Comparison of ENCODE assay signal across 14 cellular contexts in the genomic region with DNA sequence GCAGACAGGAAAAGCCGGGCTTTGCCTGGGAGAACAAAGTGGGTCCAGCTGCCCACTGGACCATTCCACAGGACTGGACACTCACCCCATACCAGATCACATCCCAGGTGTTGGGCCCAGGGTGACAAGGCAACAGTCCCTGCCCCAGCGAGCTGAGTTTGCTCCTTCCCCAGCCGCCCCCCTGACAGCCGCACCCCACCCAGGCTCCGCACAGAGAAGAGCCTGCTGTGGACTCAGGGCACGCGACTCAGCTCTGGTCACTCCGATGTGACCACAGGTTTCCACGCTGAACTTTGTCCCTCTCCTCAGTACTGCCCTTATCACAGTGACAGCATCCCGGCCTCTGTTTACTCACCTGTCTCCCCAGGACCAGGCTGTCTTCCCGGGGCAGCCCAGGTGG. TPM values are rescaled to one million over a fixed set of nuclear protein-coding genes. Genes with fewer than 3 reads are reported as not detected.
DNase-seq lines count a peak whose midpoint lies in the region; ATAC-seq and TF ChIP-seq lines count a peak whose summit lies in the region.
"Had no signal": no experiment of that assay in that cellular context is flagged by ENCODE, and none has a peak within 500 bp of the region (broad histone marks: within the 10 kb centered on the region; RNA-seq: fewer than 3 reads in every experiment).

No MANE protein-coding gene starts in this region.

- CTCF ChIA-PET in MCF 10A (lab: Yijun Ruan, JAX), result no interaction called here
- CTCF ChIA-PET in activated CD8-positive, alpha-beta T cell treated with anti-CD3 and anti-CD28 coated beads for 36 hours (lab: Charles Lee), result interaction anchor here (1.9 kb wide), 1 partner anchor 11 kb away, joined by 6 read pairs; no protein-coding TSS in a partner anchor

- H3K4me3 ChIP-seq in breast epithelium, result no peak overlapping the region
- peak overlapping the region in 1 of 4 donors; percentile 58 for H3K4me3 ChIP-seq in transverse colon
- H3K4me3 ChIP-seq: ovary, SJSA1 had no signal

- H3K9me3 Mint-ChIP-seq in MCF 10A (ENCODE audit: unreplicated experiment) (no peaks in the 10 kb centered on the region), memory B cell (no peaks in the 10 kb centered on the region)
- no peaks in the 10 kb centered on the region for H3K9me3 Mint-ChIP-seq in activated CD8-positive, alpha-beta T cell treated with anti-CD3 and anti-CD28 coated beads for 36 hours

- TF ChIP-seq POLR2A in breast epithelium (IDR thresholded peaks at IDR 0.05) (no peak), transverse colon (IDR thresholded peaks at IDR 0.05) (no peak)

- WGBS in transverse colon (ENCODE audit: low coverage in 1 of 2), 2 donors, result 46% methylated on average over 11 of the region's 11 CpGs; no CpG with 5 or more reads in 1 of the 2 donors

- H3K27ac ChIP-seq in breast epithelium, result no peak overlapping the region
- H3K27ac ChIP-seq in transverse colon, result no peak overlapping the region
- H3K27ac ChIP-seq: ovary, SJSA1 had no signal

- H3K4me1 ChIP-seq in breast epithelium (no peaks in the 10 kb centered on the region), transverse colon (peaks cover 0 to 14% (median 6%) of the 10 kb centered on the region in 4 donors)

- peak overlapping the region; percentile 16 for H3K4me3 Mint-ChIP-seq in MCF 10A (ENCODE audit: unreplicated experiment)
- peak overlapping the region; percentile 22 for H3K4me3 Mint-ChIP-seq in activated CD8-positive, alpha-beta T cell treated with anti-CD3 and anti-CD28 coated beads for 36 hours
- peak overlapping the region; percentile 74 for H3K4me3 Mint-ChIP-seq in memory B cell

- H3K27ac Mint-ChIP-seq in MCF 10A (ENCODE audit: low read depth, unreplicated experiment) (no peak overlapping the region), memory B cell (no peak overlapping the region)
- no peak overlapping the region for H3K27ac Mint-ChIP-seq in activated CD8-positive, alpha-beta T cell treated with anti-CD3 and anti-CD28 coated beads for 36 hours

- no peak for ATAC-seq in activated CD8-positive, alpha-beta T cell treated with anti-CD3 and anti-CD28 coated beads for 36 hours
- ATAC-seq in memory B cell (ENCODE audit: low read depth) (no peak), HG03354 (IDR thresholded peaks at IDR 0.05; ENCODE audit: poor library complexity, severe bottlenecking, unreplicated experiment) (no peak)

- H3K27me3 Mint-ChIP-seq in MCF 10A (ENCODE audit: insufficient read depth, unreplicated experiment) (no peaks in the 10 kb centered on the region), memory B cell (no peaks in the 10 kb centered on the region)
- peaks cover 32% of the 10 kb centered on the region for H3K27me3 Mint-ChIP-seq in activated CD8-positive, alpha-beta T cell treated with anti-CD3 and anti-CD28 coated beads for 36 hours

- H3K4me1 Mint-ChIP-seq in MCF 10A (ENCODE audit: insufficient read depth, unreplicated experiment) (peaks cover 8% of the 10 kb centered on the region), memory B cell (peaks cover 16% of the 10 kb centered on the region)
- no peaks in the 10 kb centered on the region for H3K4me1 Mint-ChIP-seq in activated CD8-positive, alpha-beta T cell treated with anti-CD3 and anti-CD28 coated beads for 36 hours (ENCODE audit: low read depth)

- H3K36me3 ChIP-seq in breast epithelium (no peaks in the 10 kb centered on the region), transverse colon (no peaks in the 10 kb centered on the region)
- H3K36me3 ChIP-seq: ovary, SJSA1 had no signal

- TF ChIP-seq EP300 in transverse colon (IDR thresholded peaks at IDR 0.05; ENCODE audit: low read depth), result no peak

- DNase-seq in MCF 10A (ENCODE audit: unreplicated experiment) (no peak), breast epithelium (ENCODE audit: low spot score in 2 of 2) (no peak), memory B cell (ENCODE audit: low spot score in 2 of 2) (no peak), transverse colon (peak; percentile 34), NCI-H524 (lab: John Stamatoyannopoulos, UW) (no peak), T-helper 9 cell (no peak)
- DNase-seq in activated CD8-positive, alpha-beta T cell treated with anti-CD3 and anti-CD28 coated beads for 36 hours, result no peak
- DNase-seq: activated CD4-positive, CD25-positive, alpha-beta regulatory T cell treated with anti-CD3 and anti-CD28 coated beads, Interleukin-2, amount 50 U/mL, for 72 hours; amniotic stem cell; foreskin melanocyte; NCI-H1436 treated with DMSO at 0.1 percent for 48 hours had no signal

- TF ChIP-seq CTCF in MCF 10A (IDR thresholded peaks at IDR 0.05; ENCODE audit: unreplicated experiment) (no peak), breast epithelium (IDR thresholded peaks at IDR 0.05) (no peak), transverse colon (IDR thresholded peaks at IDR 0.05) (no peak)
- TF ChIP-seq CTCF in activated CD8-positive, alpha-beta T cell treated with anti-CD3 and anti-CD28 coated beads for 36 hours (IDR thresholded peaks at IDR 0.05), result no peak

- H3K27me3 ChIP-seq in breast epithelium (peaks cover 0 to 11% of the 10 kb centered on the region in 2 donors), transverse colon (peaks cover 29% of the 10 kb centered on the region)
- H3K27me3 ChIP-seq: ovary had no signal

- no TSS peak for BruUV-seq in MCF 10A (replicated peaks; lab: Mats Ljungman, UMichigan)

- intact Hi-C loops in MCF 10A (cut with micrococcal nuclease) (no loop called here), breast epithelium (cut with DNase I; ENCODE audit: low total_unique reads) (no loop called here), transverse colon (cut with DNase I; ENCODE audit: low total_unique reads) (no loop called here)
- intact Hi-C loops in activated CD8-positive, alpha-beta T cell treated with anti-CD3 and anti-CD28 coated beads for 36 hours (cut with micrococcal nuclease), result no loop called here

- H3K9me3 ChIP-seq in breast epithelium, result no peaks in the 10 kb centered on the region
- H3K9me3 ChIP-seq in transverse colon, result no peaks in the 10 kb centered on the region
- H3K9me3 ChIP-seq: ovary, SJSA1 had no signal

- H3K36me3 Mint-ChIP-seq in MCF 10A (ENCODE audit: insufficient read depth, unreplicated experiment) (no peaks in the 10 kb centered on the region), memory B cell (no peaks in the 10 kb centered on the region)
- no peaks in the 10 kb centered on the region for H3K36me3 Mint-ChIP-seq in activated CD8-positive, alpha-beta T cell treated with anti-CD3 and anti-CD28 coated beads for 36 hours (ENCODE audit: low read depth)

- POLR2A ChIA-PET in MCF 10A (lab: Yijun Ruan, JAX), result interaction anchor here (0.8 kb wide), 1 partner anchor 13 kb away, joined by 4 read pairs; no protein-coding TSS in a partner anchor
- POLR2A ChIA-PET in activated CD8-positive, alpha-beta T cell treated with anti-CD3 and anti-CD28 coated beads for 36 hours (lab: Charles Lee), result no interaction called here

- in situ Hi-C loops in transverse colon (cut with MboI; ENCODE audit: low pct_ligation_motif_present in 1 of 4, low pct_unique_long_range_greater_than_20kb in 1 of 4, low sequenced_read_pairs in 3 of 4), result loop anchor here in 1 of 4 donors (10.0 kb wide), 1 partner anchor 293 kb away; a partner anchor contains a TSS

RNA-seq across cellular contexts. Expression of a gene that starts 1.2 kb away (rescaled TPM):
- total RNA-seq in MCF 10A (2022), result 0.21 and 0.52 TPM in 2 replicates
- 1 to 10 TPM in 1 of 3 donors, under 1 TPM in 2; 0.48 to 1.3 (median 0.59) TPM for total RNA-seq in breast epithelium
- under 1 TPM; 0.36 to 0.51 TPM for total RNA-seq in activated CD8-positive, alpha-beta T cell treated with anti-CD3 and anti-CD28 coated beads for 36 hours
- total RNA-seq in transverse colon, result 10 to 100 TPM in 3 of 4 donors, 1 to 10 TPM in 1; 1.2 to 27.2 (median 17.4) TPM

RNA-seq across cellular contexts. Expression of a gene that starts 16.3 kb away (rescaled TPM):
- total RNA-seq in MCF 10A (2022), result not detected in 2 replicates
- under 1 TPM in 2 of 3 donors, not detected in 1; 0.32 to 0.66 TPM for total RNA-seq in breast epithelium
- total RNA-seq in activated CD8-positive, alpha-beta T cell treated with anti-CD3 and anti-CD28 coated beads for 36 hours, result 1 to 10 TPM; 2.7 to 4.2 TPM
- total RNA-seq in transverse colon, result 10 to 100 TPM in 1 of 4 donors, 1 to 10 TPM in 2, under 1 TPM in 1; 0.40 to 10.8 (median 6.2) TPM

RNA-seq across cellular contexts. Expression of a gene that starts 48.8 kb away (rescaled TPM):
- 44.8 and 45.8 TPM in 2 replicates for total RNA-seq in MCF 10A (2022)
- 10 to 100 TPM; 41.3 to 49.2 (median 45.9) TPM for total RNA-seq in breast epithelium
- 10 to 100 TPM; 71.7 to 74.7 TPM for total RNA-seq in activated CD8-positive, alpha-beta T cell treated with anti-CD3 and anti-CD28 coated beads for 36 hours
- total RNA-seq in transverse colon, result 10 to 100 TPM in 3 of 4 donors, 1 to 10 TPM in 1; 9.8 to 43.3 (median 23.5) TPM

Comparison
In these comparisons a context has a peak if more than half of its experiments do, and no peak if none do; other contexts are left out.
1. H3K4me3 Mint-ChIP-seq: peak in every context shown above with its lines; median percentile 74 in memory B cell; 22 in activated CD8-positive, alpha-beta T cell treated with anti-CD3 and anti-CD28 coated beads for 36 hours; 16 in MCF 10A.